In the genomic region with DNA sequence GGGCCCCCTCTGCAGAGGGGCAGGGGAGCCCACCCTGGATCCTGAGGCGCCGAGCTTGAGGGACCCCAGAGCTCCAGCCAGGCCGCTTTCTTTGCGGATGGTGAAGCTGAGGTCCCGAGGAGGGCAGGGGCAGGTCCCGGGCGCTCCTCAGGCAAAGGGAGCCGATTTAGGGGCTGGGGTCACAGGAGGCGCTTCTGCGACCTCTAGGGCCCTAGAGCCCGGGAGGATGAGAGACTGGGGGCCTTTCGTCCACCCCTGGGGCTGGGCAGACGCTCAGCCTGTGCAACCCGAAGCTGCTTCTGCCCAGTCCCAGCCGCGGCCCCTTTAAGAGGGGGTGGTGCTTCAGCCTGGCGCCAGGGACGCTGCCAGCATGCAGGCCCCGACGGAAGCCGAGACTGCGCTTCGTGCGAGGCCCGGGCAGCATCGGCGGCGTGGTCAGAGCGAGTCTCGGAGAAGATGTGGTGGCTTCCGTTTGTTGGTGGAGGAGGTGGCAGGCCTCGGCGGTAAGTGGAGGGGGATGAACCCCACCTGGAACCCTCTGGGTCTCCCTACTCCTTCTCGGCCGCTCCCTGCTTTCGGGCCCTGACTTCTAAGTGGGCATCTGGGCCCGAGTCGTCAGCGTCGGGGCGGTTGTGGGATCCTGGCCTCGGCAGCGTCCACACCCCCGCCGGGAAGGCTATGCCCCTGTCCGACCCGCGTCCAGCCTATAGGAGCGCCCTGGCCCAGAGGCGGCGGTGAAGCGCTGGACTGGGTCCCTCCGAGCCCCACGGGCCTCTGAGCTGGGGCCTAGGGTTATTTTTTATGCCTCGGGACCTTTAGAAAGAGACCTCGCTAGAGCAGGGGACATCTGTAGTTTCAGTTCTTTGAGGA, we compare ENCODE assay signal across 9 cellular contexts. TPM values are rescaled to one million over a fixed set of nuclear protein-coding genes. Genes with fewer than 3 reads are reported as not detected.
DNase-seq lines count a peak whose midpoint lies in the region; ATAC-seq and TF ChIP-seq lines count a peak whose summit lies in the region.
"Not testable (repeated sequence)": the region's sequence is repeated elsewhere in the genome, so short reads cannot be mapped to it uniquely, and the experiment has no call there.
"Had no signal": no experiment of that assay in that cellular context is flagged by ENCODE, and none has a peak within 500 bp of the region (broad histone marks: within the 10 kb centered on the region; RNA-seq: fewer than 3 reads in every experiment).

No MANE protein-coding gene starts in this region.

- H3K36me3 Mint-ChIP-seq in T-helper 17 cell (ENCODE audit: low read depth), result not testable (repeated sequence)

- peaks cover 18% of the 10 kb centered on the region for H3K27me3 Mint-ChIP-seq in T-helper 17 cell

- peak; percentile 32 for ATAC-seq in GM18499 (IDR thresholded peaks at IDR 0.05; ENCODE audit: insufficient read depth, unreplicated experiment)
- peak; percentile 75 for ATAC-seq in HG02678 (IDR thresholded peaks at IDR 0.05; ENCODE audit: unreplicated experiment)
- ATAC-seq in T-helper 17 cell, result peak; percentile 85
- ATAC-seq in left cardiac atrium, result peak; percentile 71 to 95

- H3K27me3 ChIP-seq in brain microvascular endothelial cell (replicated peaks), result not testable (repeated sequence)

- peak overlapping the region; percentile 20 for H3K4me3 ChIP-seq in brain microvascular endothelial cell (ENCODE audit: low read depth, low read length)

- in situ Hi-C loops in brain microvascular endothelial cell (cut with HindIII; ENCODE audit: low pct_ligation_motif_present, low sequenced_read_pairs), result not testable (repeated sequence)

- H3K36me3 ChIP-seq in brain microvascular endothelial cell (replicated peaks), result not testable (repeated sequence)

- H3K4me1 Mint-ChIP-seq in T-helper 17 cell, result not testable (repeated sequence)

- not testable (repeated sequence) for H3K27ac ChIP-seq in brain microvascular endothelial cell

- peak overlapping the region; percentile 9 for H3K27ac Mint-ChIP-seq in T-helper 17 cell

- H3K9me3 ChIP-seq in T-helper 17 cell (ENCODE audit: control insufficient read depth, low read length, poor library complexity, severe bottlenecking), result not testable (repeated sequence)

- intact Hi-C loops in left cardiac atrium (cut with DNase I), result not testable (repeated sequence)

- H3K4me3 Mint-ChIP-seq in T-helper 17 cell, result peak overlapping the region; percentile 81

- peak; percentile 1 for DNase-seq in A172 (ENCODE audit: low spot score)
- DNase-seq in M059J (ENCODE audit: low read depth), result peak; percentile 15
- not testable (repeated sequence) for DNase-seq in T-helper 17 cell, brain microvascular endothelial cell, left cardiac atrium
- DNase-seq in putamen (ENCODE audit: low spot score), result peak; percentile 35

- not testable (repeated sequence) for TF ChIP-seq CTCF in brain microvascular endothelial cell (IDR thresholded peaks at IDR 0.05; ENCODE audit: low read depth, low read length, missing control alignments)

RNA-seq across cellular contexts. Expression of a gene that starts 29.1 kb away (rescaled TPM):
- not detected in 2 replicates for total RNA-seq in A172 (2014; rRNA removed; shearing (Covaris generic))
- total RNA-seq in M059J (2014; rRNA removed; shearing (Covaris generic)), result not detected in 2 replicates
- not detected for total RNA-seq in T-helper 17 cell
- not detected for total RNA-seq in left cardiac atrium
- total RNA-seq: progenitor cell of endocrine pancreas had no signal

RNA-seq across cellular contexts. Expression of a gene that starts 47.7 kb away (rescaled TPM):
- 4.7 and 5.2 TPM in 2 replicates for total RNA-seq in A172 (2014; rRNA removed; shearing (Covaris generic))
- total RNA-seq in M059J (2014; rRNA removed; shearing (Covaris generic)), result 7.9 and 13.4 TPM in 2 replicates
- total RNA-seq in T-helper 17 cell (10 to 100 TPM; 26.2 to 31.0 TPM), left cardiac atrium (10 to 100 TPM; 11.6 to 15.4 TPM)

Comparison
In these comparisons a context has a peak if more than half of its experiments do, and no peak if none do; other contexts are left out.
1. ATAC-seq: peak in every context shown above with its lines; median percentile 85 in T-helper 17 cell; 83 in left cardiac atrium; 75 in HG02678; 32 in GM18499.